Comparison of ENCODE assay signal across 1 cellular context in the genomic region with DNA sequence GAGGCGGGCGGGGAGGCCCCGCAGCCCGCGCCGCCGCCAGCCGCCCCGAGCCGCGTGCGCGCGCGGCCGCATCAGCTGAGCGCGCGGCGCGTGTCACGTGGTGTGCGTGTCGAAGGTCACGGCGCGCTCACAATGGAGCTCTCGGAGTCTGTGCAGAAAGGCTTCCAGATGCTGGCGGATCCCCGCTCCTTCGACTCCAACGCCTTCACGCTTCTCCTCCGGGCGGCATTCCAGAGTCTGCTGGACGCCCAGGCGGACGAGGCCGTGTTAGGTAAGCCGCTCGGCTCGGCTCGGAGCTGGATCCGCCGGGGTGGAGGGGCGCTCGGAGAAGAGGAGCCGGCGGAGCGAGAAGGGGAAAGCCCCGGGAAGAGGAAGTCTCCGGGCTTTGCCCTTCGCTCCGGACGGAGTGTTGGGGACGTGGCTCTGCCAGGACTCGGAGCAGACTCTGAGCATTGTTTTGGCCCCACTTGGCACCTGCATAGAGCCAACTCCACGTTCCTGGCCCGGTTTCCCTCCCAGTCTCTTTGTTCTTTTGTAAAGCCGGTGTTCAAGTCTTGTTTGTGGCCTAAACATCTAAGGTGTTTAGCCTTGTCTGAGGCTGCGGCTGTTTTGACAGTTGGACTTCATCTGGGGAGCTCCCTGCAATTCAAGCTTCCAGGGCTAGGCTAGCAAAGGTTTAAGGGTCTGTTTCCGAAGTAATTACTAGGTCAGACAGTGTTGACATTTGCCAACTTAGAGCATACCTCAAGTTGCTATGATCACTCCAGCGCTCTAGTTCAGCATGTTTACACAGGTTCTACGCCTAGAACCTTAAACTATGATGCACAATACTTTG.
TF ChIP-seq lines count a peak whose summit lies in the region.

A gene (plus strand): TSS at position 103 of the 835 bp plus-strand sequence. CDS start 30 bp downstream, at position 133.

TF ChIP-seq in HepG2, 621 proteins besides CTCF, POLR2A, EP300 and RAD21 (continued from another document and continues in another):
- TF ChIP-seq, protein P1, sequence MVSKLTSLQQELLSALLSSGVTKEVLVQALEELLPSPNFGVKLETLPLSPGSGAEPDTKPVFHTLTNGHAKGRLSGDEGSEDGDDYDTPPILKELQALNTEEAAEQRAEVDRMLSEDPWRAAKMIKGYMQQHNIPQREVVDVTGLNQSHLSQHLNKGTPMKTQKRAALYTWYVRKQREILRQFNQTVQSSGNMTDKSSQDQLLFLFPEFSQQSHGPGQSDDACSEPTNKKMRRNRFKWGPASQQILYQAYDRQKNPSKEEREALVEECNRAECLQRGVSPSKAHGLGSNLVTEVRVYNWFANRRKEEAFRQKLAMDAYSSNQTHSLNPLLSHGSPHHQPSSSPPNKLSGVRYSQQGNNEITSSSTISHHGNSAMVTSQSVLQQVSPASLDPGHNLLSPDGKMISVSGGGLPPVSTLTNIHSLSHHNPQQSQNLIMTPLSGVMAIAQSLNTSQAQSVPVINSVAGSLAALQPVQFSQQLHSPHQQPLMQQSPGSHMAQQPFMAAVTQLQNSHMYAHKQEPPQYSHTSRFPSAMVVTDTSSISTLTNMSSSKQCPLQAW (CRISPR knock-in tag; IDR thresholded peaks at IDR 0.05): peak; percentile 47; the same call in 1 of the 2 replicates
- TF ChIP-seq, protein P2, sequence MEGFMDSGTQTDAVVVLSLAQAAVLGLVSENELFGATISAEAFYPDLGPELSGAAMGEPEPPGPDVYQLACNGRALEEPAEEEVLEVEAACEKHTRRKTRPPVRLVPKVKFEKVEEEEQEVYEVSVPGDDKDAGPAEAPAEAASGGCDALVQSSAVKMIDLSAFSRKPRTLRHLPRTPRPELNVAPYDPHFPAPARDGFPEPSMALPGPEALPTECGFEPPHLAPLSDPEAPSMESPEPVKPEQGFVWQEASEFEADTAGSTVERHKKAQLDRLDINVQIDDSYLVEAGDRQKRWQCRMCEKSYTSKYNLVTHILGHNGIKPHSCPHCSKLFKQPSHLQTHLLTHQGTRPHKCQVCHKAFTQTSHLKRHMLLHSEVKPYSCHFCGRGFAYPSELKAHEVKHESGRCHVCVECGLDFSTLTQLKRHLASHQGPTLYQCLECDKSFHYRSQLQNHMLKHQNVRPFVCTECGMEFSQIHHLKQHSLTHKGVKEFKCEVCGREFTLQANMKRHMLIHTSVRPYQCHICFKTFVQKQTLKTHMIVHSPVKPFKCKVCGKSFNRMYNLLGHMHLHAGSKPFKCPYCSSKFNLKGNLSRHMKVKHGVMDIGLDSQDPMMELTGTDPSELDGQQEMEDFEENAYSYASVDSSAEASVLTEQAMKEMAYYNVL (CRISPR knock-in tag; IDR thresholded peaks at IDR 0.05; ENCODE audit: borderline replicate concordance): 0 out of 2 replicates have a peak, but pooled peaks have one; percentile 28
- no peak for TF ChIP-seq KDM1A (CRISPR knock-in tag; IDR thresholded peaks at IDR 0.05)
- peak; percentile 59; the same call in 1 of the 2 replicates for TF ChIP-seq PHF21A (CRISPR knock-in tag; IDR thresholded peaks at IDR 0.05)
- peak; percentile 42; the same call in 1 of the 2 replicates for TF ChIP-seq TOPORS (CRISPR knock-in tag; IDR thresholded peaks at IDR 0.05)
- TF ChIP-seq FOSL2 (CRISPR knock-in tag; IDR thresholded peaks at IDR 0.05): peak; percentile 41; the same call in 1 of the 2 replicates
- no peak for TF ChIP-seq ATAD3A (CRISPR knock-in tag; IDR thresholded peaks at IDR 0.05)
- TF ChIP-seq, protein P3, sequence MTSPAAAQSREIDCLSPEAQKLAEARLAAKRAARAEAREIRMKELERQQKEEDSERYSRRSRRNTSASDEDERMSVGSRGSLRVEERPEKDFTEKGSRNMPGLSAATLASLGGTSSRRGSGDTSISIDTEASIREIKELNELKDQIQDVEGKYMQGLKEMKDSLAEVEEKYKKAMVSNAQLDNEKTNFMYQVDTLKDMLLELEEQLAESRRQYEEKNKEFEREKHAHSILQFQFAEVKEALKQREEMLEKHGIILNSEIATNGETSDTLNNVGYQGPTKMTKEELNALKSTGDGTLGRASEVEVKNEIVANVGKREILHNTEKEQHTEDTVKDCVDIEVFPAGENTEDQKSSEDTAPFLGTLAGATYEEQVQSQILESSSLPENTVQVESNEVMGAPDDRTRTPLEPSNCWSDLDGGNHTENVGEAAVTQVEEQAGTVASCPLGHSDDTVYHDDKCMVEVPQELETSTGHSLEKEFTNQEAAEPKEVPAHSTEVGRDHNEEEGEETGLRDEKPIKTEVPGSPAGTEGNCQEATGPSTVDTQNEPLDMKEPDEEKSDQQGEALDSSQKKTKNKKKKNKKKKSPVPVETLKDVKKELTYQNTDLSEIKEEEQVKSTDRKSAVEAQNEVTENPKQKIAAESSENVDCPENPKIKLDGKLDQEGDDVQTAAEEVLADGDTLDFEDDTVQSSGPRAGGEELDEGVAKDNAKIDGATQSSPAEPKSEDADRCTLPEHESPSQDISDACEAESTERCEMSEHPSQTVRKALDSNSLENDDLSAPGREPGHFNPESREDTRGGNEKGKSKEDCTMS (CRISPR knock-in tag; conservative IDR thresholded peaks at IDR 0.05): no peak
- no peak for TF ChIP-seq ZNF496 (CRISPR knock-in tag; IDR thresholded peaks at IDR 0.05; ENCODE audit: insufficient replicate concordance)
- peak; percentile 40; the same call in 1 of the 2 replicates for TF ChIP-seq THAP11 (CRISPR knock-in tag; IDR thresholded peaks at IDR 0.05)
- peak; percentile 58 for TF ChIP-seq SRSF1 (optimal IDR thresholded peaks at IDR 0.05; ENCODE audit: low read depth, low read length)
- TF ChIP-seq, protein P4, sequence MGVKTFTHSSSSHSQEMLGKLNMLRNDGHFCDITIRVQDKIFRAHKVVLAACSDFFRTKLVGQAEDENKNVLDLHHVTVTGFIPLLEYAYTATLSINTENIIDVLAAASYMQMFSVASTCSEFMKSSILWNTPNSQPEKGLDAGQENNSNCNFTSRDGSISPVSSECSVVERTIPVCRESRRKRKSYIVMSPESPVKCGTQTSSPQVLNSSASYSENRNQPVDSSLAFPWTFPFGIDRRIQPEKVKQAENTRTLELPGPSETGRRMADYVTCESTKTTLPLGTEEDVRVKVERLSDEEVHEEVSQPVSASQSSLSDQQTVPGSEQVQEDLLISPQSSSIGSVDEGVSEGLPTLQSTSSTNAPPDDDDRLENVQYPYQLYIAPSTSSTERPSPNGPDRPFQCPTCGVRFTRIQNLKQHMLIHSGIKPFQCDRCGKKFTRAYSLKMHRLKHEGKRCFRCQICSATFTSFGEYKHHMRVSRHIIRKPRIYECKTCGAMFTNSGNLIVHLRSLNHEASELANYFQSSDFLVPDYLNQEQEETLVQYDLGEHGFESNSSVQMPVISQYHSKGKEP (CRISPR knock-in tag; IDR thresholded peaks at IDR 0.05): 0 out of 2 replicates have a peak, but pooled peaks have one; percentile 15
- TF ChIP-seq, protein P5, sequence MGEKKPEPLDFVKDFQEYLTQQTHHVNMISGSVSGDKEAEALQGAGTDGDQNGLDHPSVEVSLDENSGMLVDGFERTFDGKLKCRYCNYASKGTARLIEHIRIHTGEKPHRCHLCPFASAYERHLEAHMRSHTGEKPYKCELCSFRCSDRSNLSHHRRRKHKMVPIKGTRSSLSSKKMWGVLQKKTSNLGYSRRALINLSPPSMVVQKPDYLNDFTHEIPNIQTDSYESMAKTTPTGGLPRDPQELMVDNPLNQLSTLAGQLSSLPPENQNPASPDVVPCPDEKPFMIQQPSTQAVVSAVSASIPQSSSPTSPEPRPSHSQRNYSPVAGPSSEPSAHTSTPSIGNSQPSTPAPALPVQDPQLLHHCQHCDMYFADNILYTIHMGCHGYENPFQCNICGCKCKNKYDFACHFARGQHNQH (CRISPR knock-in tag; IDR thresholded peaks at IDR 0.05): peak; percentile 67
- TF ChIP-seq PITX1 (CRISPR knock-in tag; IDR thresholded peaks at IDR 0.05): peak; percentile 46; the same call in 1 of the 2 replicates
- TF ChIP-seq IRX3 (CRISPR knock-in tag; IDR thresholded peaks at IDR 0.05; ENCODE audit: borderline replicate concordance, low read depth): peak; percentile 14; the same call in 1 of the 2 replicates
- TF ChIP-seq ZNF678 (CRISPR knock-in tag; IDR thresholded peaks at IDR 0.05): peak; percentile 41; the same call in 1 of the 2 replicates
- peak; percentile 77 for TF ChIP-seq ZNF883 (CRISPR knock-in tag; IDR thresholded peaks at IDR 0.05; ENCODE audit: not compliant biosample characterization)
- TF ChIP-seq, protein P6, sequence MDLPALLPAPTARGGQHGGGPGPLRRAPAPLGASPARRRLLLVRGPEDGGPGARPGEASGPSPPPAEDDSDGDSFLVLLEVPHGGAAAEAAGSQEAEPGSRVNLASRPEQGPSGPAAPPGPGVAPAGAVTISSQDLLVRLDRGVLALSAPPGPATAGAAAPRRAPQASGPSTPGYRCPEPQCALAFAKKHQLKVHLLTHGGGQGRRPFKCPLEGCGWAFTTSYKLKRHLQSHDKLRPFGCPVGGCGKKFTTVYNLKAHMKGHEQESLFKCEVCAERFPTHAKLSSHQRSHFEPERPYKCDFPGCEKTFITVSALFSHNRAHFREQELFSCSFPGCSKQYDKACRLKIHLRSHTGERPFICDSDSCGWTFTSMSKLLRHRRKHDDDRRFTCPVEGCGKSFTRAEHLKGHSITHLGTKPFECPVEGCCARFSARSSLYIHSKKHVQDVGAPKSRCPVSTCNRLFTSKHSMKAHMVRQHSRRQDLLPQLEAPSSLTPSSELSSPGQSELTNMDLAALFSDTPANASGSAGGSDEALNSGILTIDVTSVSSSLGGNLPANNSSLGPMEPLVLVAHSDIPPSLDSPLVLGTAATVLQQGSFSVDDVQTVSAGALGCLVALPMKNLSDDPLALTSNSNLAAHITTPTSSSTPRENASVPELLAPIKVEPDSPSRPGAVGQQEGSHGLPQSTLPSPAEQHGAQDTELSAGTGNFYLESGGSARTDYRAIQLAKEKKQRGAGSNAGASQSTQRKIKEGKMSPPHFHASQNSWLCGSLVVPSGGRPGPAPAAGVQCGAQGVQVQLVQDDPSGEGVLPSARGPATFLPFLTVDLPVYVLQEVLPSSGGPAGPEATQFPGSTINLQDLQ (CRISPR knock-in tag; IDR thresholded peaks at IDR 0.05): peak; percentile 68; the same call in 1 of the 2 replicates
- no peak for TF ChIP-seq ZNF367 (CRISPR knock-in tag; IDR thresholded peaks at IDR 0.05; ENCODE audit: borderline replicate concordance)
- peak; percentile 65; the same call in 1 of the 2 replicates for TF ChIP-seq HDAC2 (CRISPR knock-in tag; IDR thresholded peaks at IDR 0.05)
- no peak for TF ChIP-seq KLF12 (CRISPR knock-in tag; IDR thresholded peaks at IDR 0.05; ENCODE audit: borderline replicate concordance)
- peak; percentile 8; the same call in 1 of the 2 replicates for TF ChIP-seq HNF4A (CRISPR knock-in tag; IDR thresholded peaks at IDR 0.05)
- TF ChIP-seq RNF2 (conservative IDR thresholded peaks at IDR 0.05; ENCODE audit: low read depth): peak; percentile 37; the same call in 1 of the 2 replicates
- TF ChIP-seq, protein P7, sequence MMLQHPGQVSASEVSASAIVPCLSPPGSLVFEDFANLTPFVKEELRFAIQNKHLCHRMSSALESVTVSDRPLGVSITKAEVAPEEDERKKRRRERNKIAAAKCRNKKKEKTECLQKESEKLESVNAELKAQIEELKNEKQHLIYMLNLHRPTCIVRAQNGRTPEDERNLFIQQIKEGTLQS (CRISPR knock-in tag; IDR thresholded peaks at IDR 0.05): peak; percentile 27; the same call in 1 of the 2 replicates
- peak; percentile 86 for TF ChIP-seq ZKSCAN8 (CRISPR knock-in tag; IDR thresholded peaks at IDR 0.05; ENCODE audit: borderline replicate concordance)
- TF ChIP-seq ZNF761 (CRISPR knock-in tag; conservative IDR thresholded peaks at IDR 0.05): 0 out of 2 replicates have a peak, but pooled peaks have one; percentile 56
- TF ChIP-seq, protein P8, sequence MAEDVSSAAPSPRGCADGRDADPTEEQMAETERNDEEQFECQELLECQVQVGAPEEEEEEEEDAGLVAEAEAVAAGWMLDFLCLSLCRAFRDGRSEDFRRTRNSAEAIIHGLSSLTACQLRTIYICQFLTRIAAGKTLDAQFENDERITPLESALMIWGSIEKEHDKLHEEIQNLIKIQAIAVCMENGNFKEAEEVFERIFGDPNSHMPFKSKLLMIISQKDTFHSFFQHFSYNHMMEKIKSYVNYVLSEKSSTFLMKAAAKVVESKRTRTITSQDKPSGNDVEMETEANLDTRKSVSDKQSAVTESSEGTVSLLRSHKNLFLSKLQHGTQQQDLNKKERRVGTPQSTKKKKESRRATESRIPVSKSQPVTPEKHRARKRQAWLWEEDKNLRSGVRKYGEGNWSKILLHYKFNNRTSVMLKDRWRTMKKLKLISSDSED (CRISPR knock-in tag; IDR thresholded peaks at IDR 0.05): no peak
- TF ChIP-seq, protein P9, sequence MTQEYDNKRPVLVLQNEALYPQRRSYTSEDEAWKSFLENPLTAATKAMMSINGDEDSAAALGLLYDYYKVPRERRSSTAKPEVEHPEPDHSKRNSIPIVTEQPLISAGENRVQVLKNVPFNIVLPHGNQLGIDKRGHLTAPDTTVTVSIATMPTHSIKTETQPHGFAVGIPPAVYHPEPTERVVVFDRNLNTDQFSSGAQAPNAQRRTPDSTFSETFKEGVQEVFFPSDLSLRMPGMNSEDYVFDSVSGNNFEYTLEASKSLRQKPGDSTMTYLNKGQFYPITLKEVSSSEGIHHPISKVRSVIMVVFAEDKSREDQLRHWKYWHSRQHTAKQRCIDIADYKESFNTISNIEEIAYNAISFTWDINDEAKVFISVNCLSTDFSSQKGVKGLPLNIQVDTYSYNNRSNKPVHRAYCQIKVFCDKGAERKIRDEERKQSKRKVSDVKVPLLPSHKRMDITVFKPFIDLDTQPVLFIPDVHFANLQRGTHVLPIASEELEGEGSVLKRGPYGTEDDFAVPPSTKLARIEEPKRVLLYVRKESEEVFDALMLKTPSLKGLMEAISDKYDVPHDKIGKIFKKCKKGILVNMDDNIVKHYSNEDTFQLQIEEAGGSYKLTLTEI (CRISPR knock-in tag; conservative IDR thresholded peaks at IDR 0.05): no peak
- TF ChIP-seq ZNF703 (CRISPR knock-in tag; IDR thresholded peaks at IDR 0.05; ENCODE audit: borderline replicate concordance): peak; percentile 52; the same call in 1 of the 2 replicates
- TF ChIP-seq SKI (IDR thresholded peaks at IDR 0.05; ENCODE audit: partially characterized antibody): peak; percentile 57
- peak; percentile 49; the same call in 1 of the 2 replicates for TF ChIP-seq ELF3 (CRISPR knock-in tag; IDR thresholded peaks at IDR 0.05)
- TF ChIP-seq MED1 (CRISPR knock-in tag; IDR thresholded peaks at IDR 0.05): 0 out of 2 replicates have a peak, but pooled peaks have one; percentile 5
- peak; percentile 41; the same call in 1 of the 2 replicates for TF ChIP-seq ZNF788 (CRISPR knock-in tag; IDR thresholded peaks at IDR 0.05; ENCODE audit: borderline replicate concordance)
- TF ChIP-seq, protein P10, sequence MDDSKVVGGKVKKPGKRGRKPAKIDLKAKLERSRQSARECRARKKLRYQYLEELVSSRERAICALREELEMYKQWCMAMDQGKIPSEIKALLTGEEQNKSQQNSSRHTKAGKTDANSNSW (CRISPR knock-in tag; IDR thresholded peaks at IDR 0.05; ENCODE audit: borderline replicate concordance): no peak
